1 cellular context compared by ENCODE assay signal in the genomic region with DNA sequence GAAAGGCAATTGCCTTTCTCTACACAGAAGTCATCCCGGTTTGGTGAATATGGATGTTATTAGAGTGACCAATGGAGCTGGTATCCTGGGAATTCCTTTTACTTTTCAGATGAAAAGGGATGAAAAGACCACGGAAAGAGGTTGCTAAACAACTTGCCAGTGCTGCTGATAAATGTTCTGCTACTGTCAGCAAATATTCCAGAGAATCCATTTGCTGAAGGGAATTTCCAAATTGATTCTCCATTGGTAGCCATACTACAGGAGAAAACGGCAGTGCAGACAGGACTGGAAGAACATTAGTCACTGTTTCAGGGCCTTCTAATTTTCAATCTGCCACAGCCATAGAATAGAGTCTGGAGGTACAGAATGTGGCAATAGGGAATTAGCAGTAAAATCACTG.
TF ChIP-seq lines count a peak whose summit lies in the region.

No MANE protein-coding gene starts in this region.

TF ChIP-seq in WTC11, 78 proteins besides CTCF, POLR2A, EP300 and RAD21 (continued from another document):
- TF ChIP-seq, protein P1, sequence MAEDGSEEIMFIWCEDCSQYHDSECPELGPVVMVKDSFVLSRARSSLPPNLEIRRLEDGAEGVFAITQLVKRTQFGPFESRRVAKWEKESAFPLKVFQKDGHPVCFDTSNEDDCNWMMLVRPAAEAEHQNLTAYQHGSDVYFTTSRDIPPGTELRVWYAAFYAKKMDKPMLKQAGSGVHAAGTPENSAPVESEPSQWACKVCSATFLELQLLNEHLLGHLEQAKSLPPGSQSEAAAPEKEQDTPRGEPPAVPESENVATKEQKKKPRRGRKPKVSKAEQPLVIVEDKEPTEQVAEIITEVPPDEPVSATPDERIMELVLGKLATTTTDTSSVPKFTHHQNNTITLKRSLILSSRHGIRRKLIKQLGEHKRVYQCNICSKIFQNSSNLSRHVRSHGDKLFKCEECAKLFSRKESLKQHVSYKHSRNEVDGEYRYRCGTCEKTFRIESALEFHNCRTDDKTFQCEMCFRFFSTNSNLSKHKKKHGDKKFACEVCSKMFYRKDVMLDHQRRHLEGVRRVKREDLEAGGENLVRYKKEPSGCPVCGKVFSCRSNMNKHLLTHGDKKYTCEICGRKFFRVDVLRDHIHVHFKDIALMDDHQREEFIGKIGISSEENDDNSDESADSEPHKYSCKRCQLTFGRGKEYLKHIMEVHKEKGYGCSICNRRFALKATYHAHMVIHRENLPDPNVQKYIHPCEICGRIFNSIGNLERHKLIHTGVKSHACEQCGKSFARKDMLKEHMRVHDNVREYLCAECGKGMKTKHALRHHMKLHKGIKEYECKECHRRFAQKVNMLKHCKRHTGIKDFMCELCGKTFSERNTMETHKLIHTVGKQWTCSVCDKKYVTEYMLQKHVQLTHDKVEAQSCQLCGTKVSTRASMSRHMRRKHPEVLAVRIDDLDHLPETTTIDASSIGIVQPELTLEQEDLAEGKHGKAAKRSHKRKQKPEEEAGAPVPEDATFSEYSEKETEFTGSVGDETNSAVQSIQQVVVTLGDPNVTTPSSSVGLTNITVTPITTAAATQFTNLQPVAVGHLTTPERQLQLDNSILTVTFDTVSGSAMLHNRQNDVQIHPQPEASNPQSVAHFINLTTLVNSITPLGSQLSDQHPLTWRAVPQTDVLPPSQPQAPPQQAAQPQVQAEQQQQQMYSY (CRISPR knock-in tag; IDR thresholded peaks at IDR 0.05) = no peak
